16 cellular contexts compared by ENCODE assay signal in the genomic region with DNA sequence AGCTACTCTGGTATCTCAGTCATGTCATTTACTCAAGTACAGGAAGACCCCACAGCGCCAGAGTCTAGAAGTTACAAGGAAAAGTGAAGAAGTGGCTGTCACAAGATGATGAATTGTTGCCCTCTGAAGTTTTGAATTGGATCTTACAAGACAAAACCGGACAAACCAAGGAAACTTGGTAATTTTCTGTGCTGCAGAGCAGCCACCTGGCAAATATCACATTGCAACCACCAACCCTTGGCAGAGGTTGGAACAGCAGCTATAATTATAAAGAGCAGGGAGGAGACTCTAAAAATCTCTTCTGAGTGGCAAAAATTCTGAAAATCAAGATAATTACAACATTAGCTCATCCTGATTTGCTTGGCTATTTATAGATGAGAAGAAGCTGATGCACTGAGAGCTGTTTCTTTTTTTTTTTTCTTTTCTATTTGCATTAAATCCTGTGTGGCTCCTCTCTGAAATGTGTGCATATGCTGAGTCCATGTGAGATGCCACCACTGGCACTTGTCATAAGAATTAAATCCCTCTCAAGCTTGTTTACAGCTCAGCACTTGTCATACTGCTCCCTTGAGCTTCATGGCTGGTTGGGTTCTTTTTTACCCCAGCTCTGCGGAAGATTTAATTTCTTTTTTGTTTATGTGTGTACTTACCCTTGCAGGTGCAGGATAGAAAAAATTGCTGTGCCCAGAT.
A peak's percentile ranks its signal among the peaks of the same experiment; 100 is the strongest.
DNase-seq lines count a peak whose midpoint lies in the region.
"Had no signal": no experiment of that assay in that cellular context is flagged by ENCODE, and none has a peak within 500 bp of the region (broad histone marks: within the 10 kb centered on the region; RNA-seq: fewer than 3 reads in every experiment).

No MANE protein-coding gene starts in this region.

- H3K4me3 ChIP-seq in thymus (ENCODE audit: low read length) = no peak overlapping the region
- H3K4me3 ChIP-seq: upper lobe of left lung had no signal

- H3K4me1 ChIP-seq in thymus (ENCODE audit: control insufficient read depth, insufficient read depth, low read length) = peaks cover 55% of the 10 kb centered on the region
- H3K4me1 ChIP-seq: parathyroid adenoma, upper lobe of left lung had no signal

- H3K27ac ChIP-seq in caudate nucleus (ENCODE audit: low read depth, low read length) (peak overlapping the region; percentile 62), thymus (ENCODE audit: low read depth) (peak overlapping the region; percentile 89)
- H3K27ac ChIP-seq: HL-60, parathyroid adenoma, upper lobe of left lung had no signal

- H3K27me3 ChIP-seq in thymus (ENCODE audit: control insufficient read depth, insufficient read depth) = no peaks in the 10 kb centered on the region
- H3K27me3 ChIP-seq: upper lobe of left lung had no signal

- WGBS in thymus = 7% methylated on average over 3 of the region's 3 CpGs

- no peaks in the 10 kb centered on the region for H3K9me3 ChIP-seq in thymus (ENCODE audit: control insufficient read depth)
- H3K9me3 ChIP-seq: upper lobe of left lung had no signal

- DNase-seq in NCI-H2107 treated with DMSO at 0.1 percent for 48 hours (lab: John Stamatoyannopoulos, UW; ENCODE audit: unreplicated experiment) = peak; percentile 62
- no peak for DNase-seq in NCI-H2107 (lab: John Stamatoyannopoulos, UW)
- peak; percentile 49 for DNase-seq in NCI-H2227 treated with DMSO at 0.1 percent for 48 hours (lab: John Stamatoyannopoulos, UW)
- peak in 9 of 61 donors; percentile 2 to 59 (median 22) for DNase-seq in caudate nucleus (lab: John Stamatoyannopoulos, UW)
- DNase-seq in pons (ENCODE audit: low spot score) = no peak
- no peak for DNase-seq in NCI-H2196 treated with DMSO at 0.1 percent for 48 hours (lab: John Stamatoyannopoulos, UW; ENCODE audit: unreplicated experiment)
- DNase-seq in HUDEP-2 (lab: John Stamatoyannopoulos, UW; ENCODE audit: unreplicated experiment in 76 of 76) = no peak
- DNase-seq: activated CD4-positive, CD25-positive, alpha-beta regulatory T cell treated with anti-CD3 and anti-CD28 coated beads, Interleukin-2, amount 50 U/mL, for 72 hours; activated naive CD8-positive, alpha-beta T cell treated with anti-CD3 and anti-CD28 coated beads, Interleukin-2, amount 50 U/mL, for 24 hours; EL; mammary epithelial cell; T-cell; upper lobe of left lung had no signal

- H3K36me3 ChIP-seq in thymus (ENCODE audit: control insufficient read depth, insufficient read depth) = peaks cover 3% of the 10 kb centered on the region
- H3K36me3 ChIP-seq: upper lobe of left lung had no signal

Comparison
In these comparisons a context has a peak if more than half of its experiments do, and no peak if none do; other contexts are left out.
1. DNase-seq: peak in NCI-H2107 treated with DMSO at 0.1 percent for 48 hours (single experiment) and NCI-H2227 treated with DMSO at 0.1 percent for 48 hours (single experiment); none in NCI-H2107 (single experiment), pons (single experiment), NCI-H2196 treated with DMSO at 0.1 percent for 48 hours (single experiment) and HUDEP-2 (0 of 76).